1 cellular context compared by ENCODE assay signal in genomic region chr13:30108913-30109237, GRCh38.
TF ChIP-seq lines count a peak whose summit lies in the region.

No MANE protein-coding gene starts in this region.

TF ChIP-seq in SK-N-SH treated with all-trans-retinoic acid at 6 μM for 48 hours, 23 proteins besides CTCF, POLR2A, EP300 and RAD21 (continued from another document):
- TF ChIP-seq CSRNP3 (CRISPR knock-in tag; IDR thresholded peaks at IDR 0.05) (no peak), ISL1 (CRISPR knock-in tag; IDR thresholded peaks at IDR 0.05) (no peak), PATZ1 (CRISPR knock-in tag; IDR thresholded peaks at IDR 0.05; ENCODE audit: borderline replicate concordance) (no peak), SNAI2 (CRISPR knock-in tag; IDR thresholded peaks at IDR 0.05) (no peak), BACH2 (CRISPR knock-in tag; IDR thresholded peaks at IDR 0.05; ENCODE audit: borderline replicate concordance) (no peak)
